In genomic region chr2:115549731-115550130, GRCh38 we compare ENCODE assay signal across 24 cellular contexts.
DNase-seq lines count a peak whose midpoint lies in the region; FAIRE-seq and TF ChIP-seq lines count a peak whose summit lies in the region.
"Had no signal": no experiment of that assay in that cellular context is flagged by ENCODE, and none has a peak within 500 bp of the region (broad histone marks: within the 10 kb centered on the region; RNA-seq: fewer than 3 reads in every experiment).

No MANE protein-coding gene starts in this region.

- no peak for FAIRE-seq in astrocyte (lab: Jason Lieb, UNC)
- FAIRE-seq: GM12891, HTR-8/SVneo had no signal

- no peak overlapping the region for H4K91ac ChIP-seq in trophoblast cell (ENCODE audit: low read depth, low read length)

- H3K9ac ChIP-seq in astrocyte (ENCODE audit: low read length) = no peak overlapping the region
- H3K9ac ChIP-seq in trophoblast cell (ENCODE audit: low read length) = no peak overlapping the region
- H3K9ac ChIP-seq: BLaER1 treated with 17β-estradiol and CSF1 and Interleukin-3, amounts not matched to agents 10 nM and 100 nM had no signal

- H2BK12ac ChIP-seq in trophoblast cell (ENCODE audit: low read length) = no peak overlapping the region

- H3K4me2 ChIP-seq in astrocyte (ENCODE audit: low read length) (no peak overlapping the region), trophoblast cell (ENCODE audit: low read length) (no peak overlapping the region)
- H3K4me2 ChIP-seq: BLaER1 treated with 17β-estradiol and CSF1 and Interleukin-3, amounts not matched to agents 10 nM and 100 nM; GM23338 had no signal

- H3K27ac Mint-ChIP-seq in astrocyte (ENCODE audit: unreplicated experiment) = peak overlapping the region; percentile 83
- H3K27ac Mint-ChIP-seq: CD4-positive, alpha-beta memory T cell; GM23338 had no signal

- no peak for TF ChIP-seq CTCF in astrocyte (IDR thresholded peaks at IDR 0.05; ENCODE audit: insufficient read depth, low read depth, low read length)

- H3K4ac ChIP-seq in trophoblast cell (ENCODE audit: low read depth, low read length) = no peak overlapping the region

- no peak overlapping the region for H3K27ac ChIP-seq in astrocyte (ENCODE audit: low read depth, low read length)
- H3K27ac ChIP-seq in trophoblast cell (ENCODE audit: low read depth, low read length) = no peak overlapping the region
- H3K27ac ChIP-seq: BLaER1 treated with 17β-estradiol and CSF1 and Interleukin-3, amounts not matched to agents 10 nM and 100 nM had no signal

- peaks cover 22% of the 10 kb centered on the region for H3K4me1 Mint-ChIP-seq in astrocyte (ENCODE audit: low read depth, unreplicated experiment)
- H3K4me1 Mint-ChIP-seq: CD4-positive, alpha-beta memory T cell had no signal

- no peak overlapping the region for H4K8ac ChIP-seq in trophoblast cell (ENCODE audit: low read depth, low read length)

- no peak overlapping the region for H3K18ac ChIP-seq in trophoblast cell (ENCODE audit: low read length)

- H3K79me1 ChIP-seq in trophoblast cell (ENCODE audit: low read length) = peaks cover 2% of the 10 kb centered on the region

- in situ Hi-C loops in Caki2 (cut with HindIII; ENCODE audit: low pct_unique_long_range_greater_than_20kb, low sequenced_read_pairs) = no loop called here

- H3K23ac ChIP-seq in trophoblast cell (ENCODE audit: low read length) = no peak overlapping the region

- H3K36me3 ChIP-seq in astrocyte (ENCODE audit: insufficient read depth, low read length) = no peaks in the 10 kb centered on the region
- no peaks in the 10 kb centered on the region for H3K36me3 ChIP-seq in trophoblast cell (ENCODE audit: control insufficient read depth in 1 of 2, insufficient read depth in 2 of 2, low read length in 2 of 2)
- H3K36me3 ChIP-seq: BLaER1 treated with 17β-estradiol and CSF1 and Interleukin-3, amounts not matched to agents 10 nM and 100 nM had no signal

- H4K12ac ChIP-seq in trophoblast cell (ENCODE audit: low read depth, low read length) = no peak overlapping the region

- no peak overlapping the region for H2BK120ac ChIP-seq in trophoblast cell (ENCODE audit: insufficient read depth, low read length, poor library complexity)

- H3K79me2 ChIP-seq in astrocyte (ENCODE audit: insufficient read depth, low read length) (no peaks in the 10 kb centered on the region), trophoblast cell (ENCODE audit: control insufficient read depth, insufficient read depth, low read length, poor library complexity) (no peaks in the 10 kb centered on the region)

- H3K36me3 Mint-ChIP-seq in astrocyte (ENCODE audit: low read depth, unreplicated experiment) = no peaks in the 10 kb centered on the region
- H3K36me3 Mint-ChIP-seq: CD4-positive, alpha-beta memory T cell had no signal

- H3K4me1 ChIP-seq in astrocyte (ENCODE audit: insufficient read depth, low read length) (no peaks in the 10 kb centered on the region), trophoblast cell (ENCODE audit: control insufficient read depth in 1 of 2, insufficient read depth in 2 of 2, low read length in 2 of 2) (peaks cover 0 to 5% of the 10 kb centered on the region in 2 experiments)
- H3K4me1 ChIP-seq: BLaER1 treated with 17β-estradiol and CSF1 and Interleukin-3, amounts not matched to agents 10 nM and 100 nM; Caco-2 had no signal

- H3K14ac ChIP-seq in trophoblast cell (ENCODE audit: low read length) = no peak overlapping the region

- H3K27me3 ChIP-seq in astrocyte (ENCODE audit: insufficient read depth, low read length) = no peaks in the 10 kb centered on the region
- no peaks in the 10 kb centered on the region for H3K27me3 ChIP-seq in trophoblast cell (ENCODE audit: insufficient read depth, low read length)
- H3K27me3 ChIP-seq: BLaER1 treated with 17β-estradiol and CSF1 and Interleukin-3, amounts not matched to agents 10 nM and 100 nM had no signal

- H2AK5ac ChIP-seq in trophoblast cell (ENCODE audit: low read length) = no peak overlapping the region

- H2BK5ac ChIP-seq in trophoblast cell (ENCODE audit: low read depth, low read length, poor library complexity) = no peak overlapping the region

- no peak overlapping the region for H3K4me3 ChIP-seq in astrocyte (ENCODE audit: insufficient read depth, low read depth, low read length)
- no peak overlapping the region for H3K4me3 ChIP-seq in trophoblast cell (ENCODE audit: low read depth, low read length)
- H3K4me3 ChIP-seq: BLaER1 treated with 17β-estradiol and CSF1 and Interleukin-3, amounts not matched to agents 10 nM and 100 nM; GM23338 had no signal

- H2AFZ ChIP-seq in astrocyte (ENCODE audit: low read depth, low read length) = no peak overlapping the region
- H2AFZ ChIP-seq in trophoblast cell (ENCODE audit: insufficient read depth, low read length, poor library complexity) = no peak overlapping the region
- H2AFZ ChIP-seq: GM23338 had no signal

- DNase-seq in Caki2 (ENCODE audit: low read depth) = peak; percentile 8
- DNase-seq in astrocyte (ENCODE audit: low read depth) = no peak
- peak; percentile 1 for DNase-seq in iris pigment epithelial cell (ENCODE audit: low read depth)
- DNase-seq in trophoblast cell = peak; percentile 38 to 67
- no peak for DNase-seq in NCI-H1930 (lab: John Stamatoyannopoulos, UW)
- no peak for DNase-seq in activated CD4-positive, alpha-beta T cell treated with anti-CD3 and anti-CD28 coated beads, Interleukin-2, amount 50 U/mL, for 48 hours
- no peak for DNase-seq in activated gamma-delta T cell (lab: John Stamatoyannopoulos, UW)
- DNase-seq in activated T-cell treated with anti-CD3 and anti-CD28 coated beads, Interleukin-2, amount 50 U/mL, for 48 hours = no peak
- DNase-seq: 8988T; Caco-2; CD4-positive, alpha-beta memory T cell; HCEC 1CT; KG1; NCI-H1105; NCI-H146; NCI-H2081; NCI-H2171; NCI-H526 treated with DMSO at 0.1 percent for 48 hours; PC-3; SHP77 had no signal

- H4K20me1 ChIP-seq in astrocyte (ENCODE audit: insufficient read depth, low read length) = no peaks in the 10 kb centered on the region
- H4K20me1 ChIP-seq: BLaER1 treated with 17β-estradiol and CSF1 and Interleukin-3, amounts not matched to agents 10 nM and 100 nM had no signal

- H3K27me3 Mint-ChIP-seq in astrocyte (ENCODE audit: low read depth, unreplicated experiment) = no peaks in the 10 kb centered on the region
- H3K27me3 Mint-ChIP-seq: CD4-positive, alpha-beta memory T cell had no signal

- H3K4me3 Mint-ChIP-seq in astrocyte (ENCODE audit: unreplicated experiment) = no peak overlapping the region
- H3K4me3 Mint-ChIP-seq: CD4-positive, alpha-beta memory T cell; GM23338 had no signal

- WGBS in trophoblast cell (ENCODE audit: extremely low coverage, insufficient coverage, insufficient read length) = no CpG with 5 or more reads among the region's 1 CpG

- H3K9me3 Mint-ChIP-seq in astrocyte (ENCODE audit: unreplicated experiment) = no peaks in the 10 kb centered on the region
- H3K9me3 Mint-ChIP-seq: GM23338 had no signal

- H3K9me3 ChIP-seq in astrocyte (ENCODE audit: insufficient read depth, low read depth, low read length) (peaks cover 3% of the 10 kb centered on the region), trophoblast cell (ENCODE audit: insufficient read depth, low read depth, low read length) (no peaks in the 10 kb centered on the region)
- H3K9me3 ChIP-seq: BLaER1 treated with 17β-estradiol and CSF1 and Interleukin-3, amounts not matched to agents 10 nM and 100 nM; Caco-2 had no signal

Comparison
In these comparisons a context has a peak if more than half of its experiments do, and no peak if none do; other contexts are left out.
1. DNase-seq: peak in Caki2 (single experiment), iris pigment epithelial cell (single experiment) and trophoblast cell (2 of 2); none in astrocyte (single experiment), NCI-H1930 (0 of 2), activated CD4-positive, alpha-beta T cell treated with anti-CD3 and anti-CD28 coated beads, Interleukin-2, amount 50 U/mL, for 48 hours (0 of 2), activated gamma-delta T cell (single experiment) and activated T-cell treated with anti-CD3 and anti-CD28 coated beads, Interleukin-2, amount 50 U/mL, for 48 hours (0 of 2).